In the genomic region with DNA sequence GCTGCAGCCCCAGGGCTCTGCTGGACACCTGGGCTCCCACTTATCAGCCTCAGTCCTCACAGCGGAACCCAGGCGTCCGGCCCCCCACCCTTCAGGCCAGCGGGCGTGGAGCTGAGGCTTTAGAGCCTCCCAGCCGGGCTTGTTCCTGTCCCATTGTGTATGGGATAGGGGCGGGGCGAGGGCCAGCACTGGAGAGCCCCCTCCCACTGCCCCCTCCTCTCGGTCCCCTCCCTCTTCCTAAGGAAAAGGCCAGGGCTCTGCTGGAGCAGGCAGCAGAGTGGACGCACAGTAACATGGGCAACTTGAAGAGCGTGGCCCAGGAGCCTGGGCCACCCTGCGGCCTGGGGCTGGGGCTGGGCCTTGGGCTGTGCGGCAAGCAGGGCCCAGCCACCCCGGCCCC, we compare ENCODE assay signal across 1 cellular context.
TF ChIP-seq lines count a peak whose summit lies in the region.

No MANE protein-coding gene starts in this region.

TF ChIP-seq in K562, 482 proteins besides CTCF, POLR2A, EP300 and RAD21:
- TF ChIP-seq SAFB (IDR thresholded peaks at IDR 0.05; ENCODE audit: borderline replicate concordance, low read depth, low read length) (no peak), RBM39 (optimal IDR thresholded peaks at IDR 0.05; ENCODE audit: low read depth, low read length) (no peak), BHLHE40 (IDR thresholded peaks at IDR 0.05; ENCODE audit: low read length) (no peak), MYNN (IDR thresholded peaks at IDR 0.05) (no peak), MYNN (CRISPR knock-in tag; IDR thresholded peaks at IDR 0.05) (no peak), SIX5 (IDR thresholded peaks at IDR 0.05; ENCODE audit: borderline replicate concordance in 1 of 2, insufficient read depth in 1 of 2, low read depth in 1 of 2, low read length in 2 of 2) (no peak), ZNF584 (CRISPR knock-in tag; IDR thresholded peaks at IDR 0.05; ENCODE audit: low read depth) (no peak), ZNF561 (CRISPR knock-in tag; conservative IDR thresholded peaks at IDR 0.05) (no peak), ZNF79 (CRISPR knock-in tag; IDR thresholded peaks at IDR 0.05; ENCODE audit: low read depth) (no peak), BRD4 (IDR thresholded peaks at IDR 0.05) (no peak), GATAD2A (IDR thresholded peaks at IDR 0.05) (no peak), POLR2G (IDR thresholded peaks at IDR 0.05; ENCODE audit: low read depth, low read length) (0 out of 2 replicates have a peak, but pooled peaks have one; percentile 37), ZNF12 (CRISPR knock-in tag; IDR thresholded peaks at IDR 0.05) (no peak), LCOR (CRISPR knock-in tag; IDR thresholded peaks at IDR 0.05) (no peak), ZBTB17 (CRISPR knock-in tag; IDR thresholded peaks at IDR 0.05) (no peak), KDM5B (IDR thresholded peaks at IDR 0.05; ENCODE audit: insufficient replicate concordance, low read depth, low read length) (no peak), PHF8 (IDR thresholded peaks at IDR 0.05; ENCODE audit: borderline replicate concordance, low read length) (no peak), ZZZ3 (IDR thresholded peaks at IDR 0.05) (no peak), PTTG1 (tag; IDR thresholded peaks at IDR 0.05; ENCODE audit: low read depth) (no peak), NR2C2 (CRISPR knock-in tag; IDR thresholded peaks at IDR 0.05) (no peak), NR2C2 (tag; IDR thresholded peaks at IDR 0.05) (no peak), GATA2 (CRISPR knock-in tag; IDR thresholded peaks at IDR 0.05) (no peak), KLF13 (tag; IDR thresholded peaks at IDR 0.05; ENCODE audit: borderline replicate concordance, low read depth) (no peak), HMGN3 (IDR thresholded peaks at IDR 0.05; ENCODE audit: borderline replicate concordance, extremely low read depth, insufficient read length, low read depth, low read length) (peak; percentile 35), HNRNPH1 (optimal IDR thresholded peaks at IDR 0.05; ENCODE audit: low read depth, low read length) (no peak), FOXM1 (IDR thresholded peaks at IDR 0.05; ENCODE audit: low read depth) (no peak), FOXM1 (CRISPR knock-in tag; IDR thresholded peaks at IDR 0.05; ENCODE audit: low read depth) (no peak), DDX20 (tag; IDR thresholded peaks at IDR 0.05; ENCODE audit: low read depth) (no peak), RBFOX2 (IDR thresholded peaks at IDR 0.05; ENCODE audit: low read depth, low read length) (peak; percentile 38; the same call in 1 of the 2 replicates), GABPB2 (CRISPR knock-in tag; conservative IDR thresholded peaks at IDR 0.05) (no peak), PURB (CRISPR knock-in tag; IDR thresholded peaks at IDR 0.05; ENCODE audit: low read depth) (no peak)
- TF ChIP-seq, protein P1, sequence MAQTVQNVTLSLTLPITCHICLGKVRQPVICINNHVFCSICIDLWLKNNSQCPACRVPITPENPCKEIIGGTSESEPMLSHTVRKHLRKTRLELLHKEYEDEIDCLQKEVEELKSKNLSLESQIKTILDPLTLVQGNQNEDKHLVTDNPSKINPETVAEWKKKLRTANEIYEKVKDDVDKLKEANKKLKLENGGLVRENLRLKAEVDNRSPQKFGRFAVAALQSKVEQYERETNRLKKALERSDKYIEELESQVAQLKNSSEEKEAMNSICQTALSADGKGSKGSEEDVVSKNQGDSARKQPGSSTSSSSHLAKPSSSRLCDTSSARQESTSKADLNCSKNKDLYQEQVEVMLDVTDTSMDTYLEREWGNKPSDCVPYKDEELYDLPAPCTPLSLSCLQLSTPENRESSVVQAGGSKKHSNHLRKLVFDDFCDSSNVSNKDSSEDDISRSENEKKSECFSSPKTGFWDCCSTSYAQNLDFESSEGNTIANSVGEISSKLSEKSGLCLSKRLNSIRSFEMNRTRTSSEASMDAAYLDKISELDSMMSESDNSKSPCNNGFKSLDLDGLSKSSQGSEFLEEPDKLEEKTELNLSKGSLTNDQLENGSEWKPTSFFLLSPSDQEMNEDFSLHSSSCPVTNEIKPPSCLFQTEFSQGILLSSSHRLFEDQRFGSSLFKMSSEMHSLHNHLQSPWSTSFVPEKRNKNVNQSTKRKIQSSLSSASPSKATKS (CRISPR knock-in tag; IDR thresholded peaks at IDR 0.05) = no peak
- TF ChIP-seq, protein P2, sequence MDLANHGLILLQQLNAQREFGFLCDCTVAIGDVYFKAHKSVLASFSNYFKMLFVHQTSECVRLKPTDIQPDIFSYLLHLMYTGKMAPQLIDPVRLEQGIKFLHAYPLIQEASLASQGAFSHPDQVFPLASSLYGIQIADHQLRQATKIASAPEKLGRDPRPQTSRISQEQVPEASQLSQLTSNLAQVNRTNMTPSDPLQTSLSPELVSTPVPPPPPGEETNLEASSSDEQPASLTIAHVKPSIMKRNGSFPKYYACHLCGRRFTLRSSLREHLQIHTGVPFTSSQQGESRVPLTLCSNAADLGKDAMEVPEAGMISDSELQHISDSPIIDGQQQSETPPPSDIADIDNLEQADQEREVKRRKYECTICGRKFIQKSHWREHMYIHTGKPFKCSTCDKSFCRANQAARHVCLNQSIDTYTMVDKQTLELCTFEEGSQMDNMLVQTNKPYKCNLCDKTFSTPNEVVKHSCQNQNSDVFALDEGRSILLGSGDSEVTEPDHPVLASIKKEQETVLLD (IDR thresholded peaks at IDR 0.05) = 0 out of 2 replicates have a peak, but pooled peaks have one; percentile 25
- TF ChIP-seq, protein P3, sequence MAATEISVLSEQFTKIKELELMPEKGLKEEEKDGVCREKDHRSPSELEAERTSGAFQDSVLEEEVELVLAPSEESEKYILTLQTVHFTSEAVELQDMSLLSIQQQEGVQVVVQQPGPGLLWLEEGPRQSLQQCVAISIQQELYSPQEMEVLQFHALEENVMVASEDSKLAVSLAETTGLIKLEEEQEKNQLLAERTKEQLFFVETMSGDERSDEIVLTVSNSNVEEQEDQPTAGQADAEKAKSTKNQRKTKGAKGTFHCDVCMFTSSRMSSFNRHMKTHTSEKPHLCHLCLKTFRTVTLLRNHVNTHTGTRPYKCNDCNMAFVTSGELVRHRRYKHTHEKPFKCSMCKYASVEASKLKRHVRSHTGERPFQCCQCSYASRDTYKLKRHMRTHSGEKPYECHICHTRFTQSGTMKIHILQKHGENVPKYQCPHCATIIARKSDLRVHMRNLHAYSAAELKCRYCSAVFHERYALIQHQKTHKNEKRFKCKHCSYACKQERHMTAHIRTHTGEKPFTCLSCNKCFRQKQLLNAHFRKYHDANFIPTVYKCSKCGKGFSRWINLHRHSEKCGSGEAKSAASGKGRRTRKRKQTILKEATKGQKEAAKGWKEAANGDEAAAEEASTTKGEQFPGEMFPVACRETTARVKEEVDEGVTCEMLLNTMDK (IDR thresholded peaks at IDR 0.05; ENCODE audit: borderline replicate concordance, insufficient read depth, low read depth, low read length, poor library complexity, severe bottlenecking) = no peak
- TF ChIP-seq, protein P4, sequence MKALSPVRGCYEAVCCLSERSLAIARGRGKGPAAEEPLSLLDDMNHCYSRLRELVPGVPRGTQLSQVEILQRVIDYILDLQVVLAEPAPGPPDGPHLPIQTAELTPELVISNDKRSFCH (CRISPR knock-in tag; IDR thresholded peaks at IDR 0.05) = no peak
- TF ChIP-seq, protein P4 (tag; IDR thresholded peaks at IDR 0.05) = no peak
- TF ChIP-seq, protein P5, sequence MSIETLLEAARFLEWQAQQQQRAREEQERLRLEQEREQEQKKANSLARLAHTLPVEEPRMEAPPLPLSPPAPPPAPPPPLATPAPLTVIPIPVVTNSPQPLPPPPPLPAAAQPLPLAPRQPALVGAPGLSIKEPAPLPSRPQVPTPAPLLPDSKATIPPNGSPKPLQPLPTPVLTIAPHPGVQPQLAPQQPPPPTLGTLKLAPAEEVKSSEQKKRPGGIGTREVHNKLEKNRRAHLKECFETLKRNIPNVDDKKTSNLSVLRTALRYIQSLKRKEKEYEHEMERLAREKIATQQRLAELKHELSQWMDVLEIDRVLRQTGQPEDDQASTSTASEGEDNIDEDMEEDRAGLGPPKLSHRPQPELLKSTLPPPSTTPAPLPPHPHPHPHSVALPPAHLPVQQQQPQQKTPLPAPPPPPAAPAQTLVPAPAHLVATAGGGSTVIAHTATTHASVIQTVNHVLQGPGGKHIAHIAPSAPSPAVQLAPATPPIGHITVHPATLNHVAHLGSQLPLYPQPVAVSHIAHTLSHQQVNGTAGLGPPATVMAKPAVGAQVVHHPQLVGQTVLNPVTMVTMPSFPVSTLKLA (conservative IDR thresholded peaks at IDR 0.05) = no peak
